ENCODE assay signal across 23 cellular contexts in genomic region chr7:92397542-92397941, GRCh38.
"Had no signal": no experiment of that assay in that cellular context is flagged by ENCODE, and none has a peak within 500 bp of the region (broad histone marks: within the 10 kb centered on the region; RNA-seq: fewer than 3 reads in every experiment).

No MANE protein-coding gene starts in this region.

- H3K9me3 Mint-ChIP-seq: dendritic cell treated with granulocyte-macrophage colony-stimulating factor and Interleukin-4, amounts not matched to agents 40 ng/mL and 50 ng/mL, for 4 days; effector memory CD8-positive, alpha-beta T cell; endodermal cell had no signal

- H3K9me3 ChIP-seq: colonic mucosa, esophagus muscularis mucosa, esophagus squamous epithelium, gastrocnemius medialis, gastroesophageal sphincter, heart left ventricle, heart right ventricle had no signal

- H3K36me3 ChIP-seq: colonic mucosa had no signal

- H3K27ac ChIP-seq: colonic mucosa, coronary artery, epithelial cell of prostate, esophagus muscularis mucosa, esophagus squamous epithelium, foreskin keratinocyte, gastrocnemius medialis, gastroesophageal sphincter, heart left ventricle, heart right ventricle had no signal

- H3K27me3 Mint-ChIP-seq: dendritic cell treated with granulocyte-macrophage colony-stimulating factor and Interleukin-4, amounts not matched to agents 40 ng/mL and 50 ng/mL, for 4 days; effector memory CD8-positive, alpha-beta T cell had no signal

- H3K27ac Mint-ChIP-seq: dendritic cell treated with granulocyte-macrophage colony-stimulating factor and Interleukin-4, amounts not matched to agents 40 ng/mL and 50 ng/mL, for 4 days; effector memory CD8-positive, alpha-beta T cell; endodermal cell had no signal

- DNase-seq: colonic mucosa; cortex of kidney; dermis blood vessel endothelial cell; dorsolateral prefrontal cortex; effector CD4-positive, alpha-beta T cell; effector CD8-positive, alpha-beta T cell; effector memory CD4-positive, alpha-beta T cell; effector memory CD8-positive, alpha-beta T cell; endodermal cell; erythroblast; esophagus squamous epithelium; foreskin fibroblast; foreskin keratinocyte; foreskin melanocyte; gastrocnemius medialis; glutamatergic neuron; heart left ventricle; heart right ventricle had no signal

- H3K4me3 ChIP-seq: colonic mucosa, coronary artery, dorsolateral prefrontal cortex, esophagus muscularis mucosa, esophagus squamous epithelium, gastrocnemius medialis, gastroesophageal sphincter, heart left ventricle, heart right ventricle had no signal

- H3K4me3 Mint-ChIP-seq: dendritic cell treated with granulocyte-macrophage colony-stimulating factor and Interleukin-4, amounts not matched to agents 40 ng/mL and 50 ng/mL, for 4 days; effector memory CD8-positive, alpha-beta T cell; endodermal cell had no signal

- H3K27me3 ChIP-seq: colonic mucosa, dorsolateral prefrontal cortex, esophagus muscularis mucosa, esophagus squamous epithelium, foreskin keratinocyte, gastrocnemius medialis, gastroesophageal sphincter, heart left ventricle, heart right ventricle had no signal

- H3K4me1 ChIP-seq: colonic mucosa, esophagus muscularis mucosa, foreskin keratinocyte, gastrocnemius medialis, gastroesophageal sphincter, heart left ventricle, heart right ventricle had no signal
